8 cellular contexts compared by ENCODE assay signal in the genomic region with DNA sequence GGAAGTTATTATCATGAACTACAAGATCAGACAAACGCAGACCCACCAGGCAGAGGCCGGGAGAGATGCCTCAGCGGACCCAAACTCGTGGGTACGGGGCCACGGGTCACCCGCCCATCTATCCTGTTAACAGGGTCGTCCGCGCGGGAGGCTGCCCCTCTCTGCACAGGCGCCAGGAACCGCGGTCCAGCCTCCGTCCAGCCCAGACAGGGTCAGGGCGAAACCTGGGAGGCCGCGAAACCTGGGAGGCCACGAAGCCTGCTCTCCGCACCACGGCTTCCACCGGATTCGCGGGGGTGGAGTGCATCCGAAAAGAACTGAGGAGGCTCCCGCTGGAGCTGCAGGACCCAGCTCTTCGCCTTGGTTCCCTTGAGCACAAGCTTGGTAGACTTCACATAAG.
DNase-seq lines count a peak whose midpoint lies in the region; ATAC-seq and TF ChIP-seq lines count a peak whose summit lies in the region.
"Not testable (repeated sequence)": the region's sequence is repeated elsewhere in the genome, so short reads cannot be mapped to it uniquely, and the experiment has no call there.

No MANE protein-coding gene starts in this region.

- H3K9me3 Mint-ChIP-seq in T-helper 2 cell treated with Interferon-gamma antibody and Interleukin-4, amounts not matched to agents 5 μg/mL and 100 μg/mL, for 36 hours = peaks cover 27% of the 10 kb centered on the region
- H3K9me3 Mint-ChIP-seq in activated naive CD8-positive, alpha-beta T cell (ENCODE audit: low read depth); memory B cell: not testable (repeated sequence)

- not testable (repeated sequence) for ATAC-seq in memory B cell (ENCODE audit: low read depth)

- in situ Hi-C loops in ACHN (cut with HindIII; ENCODE audit: low pct_ligation_motif_present, low pct_unique_long_range_greater_than_20kb, low sequenced_read_pairs) = not testable (repeated sequence)

- peak overlapping the region; percentile 58 for H3K4me3 Mint-ChIP-seq in T-helper 2 cell treated with Interferon-gamma antibody and Interleukin-4, amounts not matched to agents 5 μg/mL and 100 μg/mL, for 36 hours
- H3K4me3 Mint-ChIP-seq in activated naive CD8-positive, alpha-beta T cell = not testable (repeated sequence)
- H3K4me3 Mint-ChIP-seq in memory B cell = peak overlapping the region; percentile 78

- H3K4me3 ChIP-seq in GM12875 (ENCODE audit: low read depth, low read length) = peak overlapping the region; percentile 65
- peak overlapping the region; percentile 65 for H3K4me3 ChIP-seq in fibroblast of villous mesenchyme (ENCODE audit: low read depth, low read length)
- peak overlapping the region; percentile 10 to 64 for H3K4me3 ChIP-seq in tibial artery

- intact Hi-C loops in tibial artery (cut with DNase I; ENCODE audit: low total_unique reads) = not testable (repeated sequence)

- H3K9me3 ChIP-seq in tibial artery = peaks cover 0 to 13% (median 10%) of the 10 kb centered on the region in 3 donors

- H3K27ac Mint-ChIP-seq in T-helper 2 cell treated with Interferon-gamma antibody and Interleukin-4, amounts not matched to agents 5 μg/mL and 100 μg/mL, for 36 hours; memory B cell: not testable (repeated sequence)
- H3K27ac Mint-ChIP-seq in activated naive CD8-positive, alpha-beta T cell = peak overlapping the region; percentile 13

- peak overlapping the region in 1 of 2 donors; percentile 55 for H3K27ac ChIP-seq in tibial artery

- not testable (repeated sequence) for H3K36me3 Mint-ChIP-seq in T-helper 2 cell treated with Interferon-gamma antibody and Interleukin-4, amounts not matched to agents 5 μg/mL and 100 μg/mL, for 36 hours (ENCODE audit: low read depth); activated naive CD8-positive, alpha-beta T cell; memory B cell

- not testable (repeated sequence) for TF ChIP-seq CTCF in GM12875 (IDR thresholded peaks at IDR 0.05; ENCODE audit: borderline replicate concordance, insufficient read depth, low read depth, low read length); fibroblast of villous mesenchyme (IDR thresholded peaks at IDR 0.05; ENCODE audit: insufficient read depth, low read depth, low read length); tibial artery (IDR thresholded peaks at IDR 0.05)

- not testable (repeated sequence) for H3K4me1 ChIP-seq in tibial artery

- H3K36me3 ChIP-seq in tibial artery = not testable (repeated sequence)

- DNase-seq in ACHN (peak; percentile 1), NCI-H82 (lab: John Stamatoyannopoulos, UW) (peak; percentile 32), tibial artery (peak in 1 of 2 donors; percentile 50)
- not testable (repeated sequence) for DNase-seq in T-helper 2 cell treated with Interferon-gamma antibody and Interleukin-4, amounts not matched to agents 5 μg/mL and 100 μg/mL, for 36 hours (ENCODE audit: low spot score); fibroblast of villous mesenchyme (ENCODE audit: low read depth); memory B cell (ENCODE audit: low spot score in 2 of 2)

- H3K4me1 Mint-ChIP-seq in T-helper 2 cell treated with Interferon-gamma antibody and Interleukin-4, amounts not matched to agents 5 μg/mL and 100 μg/mL, for 36 hours (ENCODE audit: low read depth); activated naive CD8-positive, alpha-beta T cell (ENCODE audit: low read depth); memory B cell: not testable (repeated sequence)

- H3K27me3 Mint-ChIP-seq in T-helper 2 cell treated with Interferon-gamma antibody and Interleukin-4, amounts not matched to agents 5 μg/mL and 100 μg/mL, for 36 hours (ENCODE audit: low read depth); activated naive CD8-positive, alpha-beta T cell; memory B cell: not testable (repeated sequence)

- H3K27me3 ChIP-seq in tibial artery = not testable (repeated sequence)
